10 cellular contexts compared by ENCODE assay signal in genomic region chr3:105746226-105746996, GRCh38.
DNase-seq lines count a peak whose midpoint lies in the region; ATAC-seq and TF ChIP-seq lines count a peak whose summit lies in the region.
"Had no signal": no experiment of that assay in that cellular context is flagged by ENCODE, and none has a peak within 500 bp of the region (broad histone marks: within the 10 kb centered on the region; RNA-seq: fewer than 3 reads in every experiment).

No MANE protein-coding gene starts in this region.

- H3K4me3 Mint-ChIP-seq in T-cell, result peak overlapping the region; percentile 46 to 62 (median 56)

- POLR2A ChIA-PET in T-cell (lab: Charles Lee), result no interaction called here

- no peak for TF ChIP-seq CTCF in uterus (IDR thresholded peaks at IDR 0.05)

- H3K27ac Mint-ChIP-seq in T-cell, result peak overlapping the region; percentile 86

- no peaks in the 10 kb centered on the region for H3K36me3 ChIP-seq in uterus

- peaks cover 69 to 73% (median 71%) of the 10 kb centered on the region in 3 donors for H3K4me1 Mint-ChIP-seq in T-cell

- CTCF ChIA-PET in T-cell (lab: Charles Lee), result no interaction called here

- DNase-seq in Right ventricle myocardium superior (no peak), Right ventricle myocardium inferior (ENCODE audit: missing footprints) (no peak), T-cell (no peak), kidney glomerular epithelial cell (lab: John Stamatoyannopoulos, UW) (peak; percentile 27), uterus (no peak), cortex of kidney (lab: John Stamatoyannopoulos, UW) (no peak), AG08395 (ENCODE audit: low spot score) (no peak)

- no peak overlapping the region for H3K4me3 ChIP-seq in uterus
- H3K4me3 ChIP-seq: lung, PC-9 had no signal

- intact Hi-C loops in Right ventricle myocardium superior (cut with DNase I) (no loop called here), Right ventricle myocardium inferior (cut with DNase I) (no loop called here), uterus (cut with DNase I; ENCODE audit: low total_unique reads) (no loop called here)

- no peaks in the 10 kb centered on the region for H3K27me3 Mint-ChIP-seq in T-cell

- H3K27ac ChIP-seq in uterus, result peak overlapping the region; percentile 60 to 71
- H3K27ac ChIP-seq: PC-9 had no signal

- no peaks in the 10 kb centered on the region for H3K9me3 Mint-ChIP-seq in T-cell

- ATAC-seq in Right ventricle myocardium superior (ENCODE audit: poor library complexity) (peak; percentile 23), Right ventricle myocardium inferior (no peak), T-cell (replicated peaks in 1 of 4) (peak; percentile 37 to 54 (median 52)), HG03469 (IDR thresholded peaks at IDR 0.05; ENCODE audit: unreplicated experiment) (no peak)

- no peaks in the 10 kb centered on the region for H3K9me3 ChIP-seq in uterus

- no peak for TF ChIP-seq POLR2A in uterus (IDR thresholded peaks at IDR 0.05)

- H3K4me1 ChIP-seq in uterus, result no peaks in the 10 kb centered on the region

- H3K27me3 ChIP-seq in uterus, result no peaks in the 10 kb centered on the region

- H3K36me3 Mint-ChIP-seq in T-cell, result peaks cover 33% of the 10 kb centered on the region

Comparison
In these comparisons a context has a peak if more than half of its experiments do, and no peak if none do; other contexts are left out.
1. ATAC-seq: peak in Right ventricle myocardium superior (single experiment) and T-cell (4 of 4); none in Right ventricle myocardium inferior (single experiment) and HG03469 (single experiment).